ENCODE assay signal across 1 cellular context in the genomic region with DNA sequence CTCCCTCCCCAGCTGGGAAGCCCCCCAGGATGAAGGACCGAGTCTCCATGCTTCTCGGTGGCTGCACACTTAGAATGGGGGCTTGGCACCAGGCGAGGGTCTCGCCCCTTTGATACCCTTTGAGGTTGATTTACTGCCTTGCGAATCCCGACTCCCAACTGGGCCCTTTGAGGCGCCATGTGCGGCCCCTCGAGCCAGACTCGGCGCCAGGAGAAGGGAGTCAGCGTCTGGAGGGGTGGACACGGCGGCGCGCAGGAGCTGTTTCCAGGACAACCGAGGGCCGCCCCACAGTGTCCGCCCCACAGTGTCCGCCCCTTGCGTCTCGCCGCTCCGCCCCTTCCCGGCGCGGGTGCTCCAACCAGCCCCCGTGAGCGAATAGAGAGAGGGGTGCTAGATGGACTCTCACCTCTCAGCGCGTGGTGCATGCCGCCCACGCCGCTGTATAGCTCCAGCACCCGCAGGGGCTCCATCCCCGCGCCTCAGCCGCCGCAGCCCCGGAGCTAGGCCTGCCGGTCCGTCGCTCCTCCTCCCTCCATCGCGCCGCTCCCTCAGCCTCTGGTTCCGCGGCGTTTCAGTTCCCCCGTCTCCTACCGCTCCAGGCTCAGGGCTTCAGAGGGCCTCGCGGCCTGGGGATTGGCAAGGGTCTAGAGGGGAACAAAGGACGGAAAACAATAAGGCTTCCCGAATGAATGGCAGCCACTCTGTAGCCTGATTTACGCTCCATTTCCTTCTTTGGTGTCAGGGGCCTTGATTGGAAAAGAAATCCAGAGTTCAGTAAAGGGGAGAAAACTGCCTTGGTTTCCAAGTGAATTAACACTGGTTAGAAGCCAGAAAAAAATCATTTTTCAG.
A peak's percentile ranks its signal among the peaks of the same experiment; 100 is the strongest.
TF ChIP-seq lines count a peak whose summit lies in the region.

A gene with protein sequence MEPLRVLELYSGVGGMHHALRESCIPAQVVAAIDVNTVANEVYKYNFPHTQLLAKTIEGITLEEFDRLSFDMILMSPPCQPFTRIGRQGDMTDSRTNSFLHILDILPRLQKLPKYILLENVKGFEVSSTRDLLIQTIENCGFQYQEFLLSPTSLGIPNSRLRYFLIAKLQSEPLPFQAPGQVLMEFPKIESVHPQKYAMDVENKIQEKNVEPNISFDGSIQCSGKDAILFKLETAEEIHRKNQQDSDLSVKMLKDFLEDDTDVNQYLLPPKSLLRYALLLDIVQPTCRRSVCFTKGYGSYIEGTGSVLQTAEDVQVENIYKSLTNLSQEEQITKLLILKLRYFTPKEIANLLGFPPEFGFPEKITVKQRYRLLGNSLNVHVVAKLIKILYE (minus strand): TSS at position 508 of the 849 bp plus-strand sequence. CDS start 38 bp downstream, at position 470.

TF ChIP-seq in HepG2, 621 proteins besides CTCF, POLR2A, EP300 and RAD21 (continued from another document and continues in another):
- peak; percentile 90; the same call in 1 of the 2 replicates for TF ChIP-seq FOXC1 (CRISPR knock-in tag; IDR thresholded peaks at IDR 0.05; ENCODE audit: borderline replicate concordance)
- peak; percentile 84 for TF ChIP-seq GABPA (IDR thresholded peaks at IDR 0.05; ENCODE audit: low read depth, low read length)
- peak; percentile 89 for TF ChIP-seq GABPA (CRISPR knock-in tag; IDR thresholded peaks at IDR 0.05; ENCODE audit: low read depth)
- TF ChIP-seq, protein P1, sequence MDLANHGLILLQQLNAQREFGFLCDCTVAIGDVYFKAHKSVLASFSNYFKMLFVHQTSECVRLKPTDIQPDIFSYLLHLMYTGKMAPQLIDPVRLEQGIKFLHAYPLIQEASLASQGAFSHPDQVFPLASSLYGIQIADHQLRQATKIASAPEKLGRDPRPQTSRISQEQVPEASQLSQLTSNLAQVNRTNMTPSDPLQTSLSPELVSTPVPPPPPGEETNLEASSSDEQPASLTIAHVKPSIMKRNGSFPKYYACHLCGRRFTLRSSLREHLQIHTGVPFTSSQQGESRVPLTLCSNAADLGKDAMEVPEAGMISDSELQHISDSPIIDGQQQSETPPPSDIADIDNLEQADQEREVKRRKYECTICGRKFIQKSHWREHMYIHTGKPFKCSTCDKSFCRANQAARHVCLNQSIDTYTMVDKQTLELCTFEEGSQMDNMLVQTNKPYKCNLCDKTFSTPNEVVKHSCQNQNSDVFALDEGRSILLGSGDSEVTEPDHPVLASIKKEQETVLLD (CRISPR knock-in tag; IDR thresholded peaks at IDR 0.05; ENCODE audit: low read depth), result 0 out of 2 replicates have a peak, but pooled peaks have one; percentile 29
- TF ChIP-seq, protein P2, sequence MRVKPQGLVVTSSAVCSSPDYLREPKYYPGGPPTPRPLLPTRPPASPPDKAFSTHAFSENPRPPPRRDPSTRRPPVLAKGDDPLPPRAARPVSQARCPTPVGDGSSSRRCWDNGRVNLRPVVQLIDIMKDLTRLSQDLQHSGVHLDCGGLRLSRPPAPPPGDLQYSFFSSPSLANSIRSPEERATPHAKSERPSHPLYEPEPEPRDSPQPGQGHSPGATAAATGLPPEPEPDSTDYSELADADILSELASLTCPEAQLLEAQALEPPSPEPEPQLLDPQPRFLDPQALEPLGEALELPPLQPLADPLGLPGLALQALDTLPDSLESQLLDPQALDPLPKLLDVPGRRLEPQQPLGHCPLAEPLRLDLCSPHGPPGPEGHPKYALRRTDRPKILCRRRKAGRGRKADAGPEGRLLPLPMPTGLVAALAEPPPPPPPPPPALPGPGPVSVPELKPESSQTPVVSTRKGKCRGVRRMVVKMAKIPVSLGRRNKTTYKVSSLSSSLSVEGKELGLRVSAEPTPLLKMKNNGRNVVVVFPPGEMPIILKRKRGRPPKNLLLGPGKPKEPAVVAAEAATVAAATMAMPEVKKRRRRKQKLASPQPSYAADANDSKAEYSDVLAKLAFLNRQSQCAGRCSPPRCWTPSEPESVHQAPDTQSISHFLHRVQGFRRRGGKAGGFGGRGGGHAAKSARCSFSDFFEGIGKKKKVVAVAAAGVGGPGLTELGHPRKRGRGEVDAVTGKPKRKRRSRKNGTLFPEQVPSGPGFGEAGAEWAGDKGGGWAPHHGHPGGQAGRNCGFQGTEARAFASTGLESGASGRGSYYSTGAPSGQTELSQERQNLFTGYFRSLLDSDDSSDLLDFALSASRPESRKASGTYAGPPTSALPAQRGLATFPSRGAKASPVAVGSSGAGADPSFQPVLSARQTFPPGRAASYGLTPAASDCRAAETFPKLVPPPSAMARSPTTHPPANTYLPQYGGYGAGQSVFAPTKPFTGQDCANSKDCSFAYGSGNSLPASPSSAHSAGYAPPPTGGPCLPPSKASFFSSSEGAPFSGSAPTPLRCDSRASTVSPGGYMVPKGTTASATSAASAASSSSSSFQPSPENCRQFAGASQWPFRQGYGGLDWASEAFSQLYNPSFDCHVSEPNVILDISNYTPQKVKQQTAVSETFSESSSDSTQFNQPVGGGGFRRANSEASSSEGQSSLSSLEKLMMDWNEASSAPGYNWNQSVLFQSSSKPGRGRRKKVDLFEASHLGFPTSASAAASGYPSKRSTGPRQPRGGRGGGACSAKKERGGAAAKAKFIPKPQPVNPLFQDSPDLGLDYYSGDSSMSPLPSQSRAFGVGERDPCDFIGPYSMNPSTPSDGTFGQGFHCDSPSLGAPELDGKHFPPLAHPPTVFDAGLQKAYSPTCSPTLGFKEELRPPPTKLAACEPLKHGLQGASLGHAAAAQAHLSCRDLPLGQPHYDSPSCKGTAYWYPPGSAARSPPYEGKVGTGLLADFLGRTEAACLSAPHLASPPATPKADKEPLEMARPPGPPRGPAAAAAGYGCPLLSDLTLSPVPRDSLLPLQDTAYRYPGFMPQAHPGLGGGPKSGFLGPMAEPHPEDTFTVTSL (CRISPR knock-in tag; IDR thresholded peaks at IDR 0.05; ENCODE audit: borderline replicate concordance), result peak; percentile 54; the same call in 1 of the 2 replicates
- TF ChIP-seq, protein P3, sequence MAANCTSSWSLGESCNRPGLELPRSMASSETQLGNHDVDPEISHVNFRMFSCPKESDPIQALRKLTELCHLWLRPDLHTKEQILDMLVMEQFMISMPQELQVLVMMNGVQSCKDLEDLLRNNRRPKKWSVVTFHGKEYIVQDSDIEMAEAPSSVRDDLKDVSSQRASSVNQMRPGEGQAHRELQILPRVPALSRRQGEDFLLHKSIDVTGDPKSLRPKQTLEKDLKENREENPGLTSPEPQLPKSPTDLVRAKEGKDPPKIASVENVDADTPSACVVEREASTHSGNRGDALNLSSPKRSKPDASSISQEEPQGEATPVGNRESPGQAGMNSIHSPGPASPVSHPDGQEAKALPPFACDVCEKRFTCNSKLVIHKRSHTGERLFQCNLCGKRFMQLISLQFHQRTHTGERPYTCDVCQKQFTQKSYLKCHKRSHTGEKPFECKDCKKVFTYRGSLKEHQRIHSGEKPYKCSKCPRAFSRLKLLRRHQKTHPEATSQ (CRISPR knock-in tag; IDR thresholded peaks at IDR 0.05; ENCODE audit: borderline replicate concordance), result no peak; the same call in 1 of the 2 replicates
- TF ChIP-seq POGZ (CRISPR knock-in tag; IDR thresholded peaks at IDR 0.05), result peak; percentile 99
- TF ChIP-seq, protein P4, sequence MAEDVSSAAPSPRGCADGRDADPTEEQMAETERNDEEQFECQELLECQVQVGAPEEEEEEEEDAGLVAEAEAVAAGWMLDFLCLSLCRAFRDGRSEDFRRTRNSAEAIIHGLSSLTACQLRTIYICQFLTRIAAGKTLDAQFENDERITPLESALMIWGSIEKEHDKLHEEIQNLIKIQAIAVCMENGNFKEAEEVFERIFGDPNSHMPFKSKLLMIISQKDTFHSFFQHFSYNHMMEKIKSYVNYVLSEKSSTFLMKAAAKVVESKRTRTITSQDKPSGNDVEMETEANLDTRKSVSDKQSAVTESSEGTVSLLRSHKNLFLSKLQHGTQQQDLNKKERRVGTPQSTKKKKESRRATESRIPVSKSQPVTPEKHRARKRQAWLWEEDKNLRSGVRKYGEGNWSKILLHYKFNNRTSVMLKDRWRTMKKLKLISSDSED (CRISPR knock-in tag; IDR thresholded peaks at IDR 0.05), result no peak
- peak; percentile 77; the same call in 1 of the 2 replicates for TF ChIP-seq PITX1 (CRISPR knock-in tag; IDR thresholded peaks at IDR 0.05)
- peak; percentile 95 for TF ChIP-seq TAF1 (CRISPR knock-in tag; IDR thresholded peaks at IDR 0.05)
- TF ChIP-seq ZNF589 (CRISPR knock-in tag; conservative IDR thresholded peaks at IDR 0.05), result 0 out of 2 replicates have a peak, but pooled peaks have one; percentile 67
- no peak for TF ChIP-seq NBN (conservative IDR thresholded peaks at IDR 0.05)
- TF ChIP-seq FOXA3 (CRISPR knock-in tag; IDR thresholded peaks at IDR 0.05), result peak; percentile 66; the same call in 1 of the 2 replicates
- peak; percentile 80 for TF ChIP-seq PCBP1 (IDR thresholded peaks at IDR 0.05; ENCODE audit: borderline replicate concordance, low read depth, low read length)
- TF ChIP-seq, protein P5, sequence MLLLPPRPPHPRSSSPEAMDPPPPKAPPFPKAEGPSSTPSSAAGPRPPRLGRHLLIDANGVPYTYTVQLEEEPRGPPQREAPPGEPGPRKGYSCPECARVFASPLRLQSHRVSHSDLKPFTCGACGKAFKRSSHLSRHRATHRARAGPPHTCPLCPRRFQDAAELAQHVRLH (CRISPR knock-in tag; IDR thresholded peaks at IDR 0.05; ENCODE audit: borderline replicate concordance, low read depth), result peak; percentile 60
- TF ChIP-seq SAP130 (CRISPR knock-in tag; IDR thresholded peaks at IDR 0.05; ENCODE audit: low read depth), result peak; percentile 83
- TF ChIP-seq, protein P6, sequence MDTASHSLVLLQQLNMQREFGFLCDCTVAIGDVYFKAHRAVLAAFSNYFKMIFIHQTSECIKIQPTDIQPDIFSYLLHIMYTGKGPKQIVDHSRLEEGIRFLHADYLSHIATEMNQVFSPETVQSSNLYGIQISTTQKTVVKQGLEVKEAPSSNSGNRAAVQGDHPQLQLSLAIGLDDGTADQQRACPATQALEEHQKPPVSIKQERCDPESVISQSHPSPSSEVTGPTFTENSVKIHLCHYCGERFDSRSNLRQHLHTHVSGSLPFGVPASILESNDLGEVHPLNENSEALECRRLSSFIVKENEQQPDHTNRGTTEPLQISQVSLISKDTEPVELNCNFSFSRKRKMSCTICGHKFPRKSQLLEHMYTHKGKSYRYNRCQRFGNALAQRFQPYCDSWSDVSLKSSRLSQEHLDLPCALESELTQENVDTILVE (CRISPR knock-in tag; IDR thresholded peaks at IDR 0.05), result peak; percentile 84
- TF ChIP-seq, protein P7, sequence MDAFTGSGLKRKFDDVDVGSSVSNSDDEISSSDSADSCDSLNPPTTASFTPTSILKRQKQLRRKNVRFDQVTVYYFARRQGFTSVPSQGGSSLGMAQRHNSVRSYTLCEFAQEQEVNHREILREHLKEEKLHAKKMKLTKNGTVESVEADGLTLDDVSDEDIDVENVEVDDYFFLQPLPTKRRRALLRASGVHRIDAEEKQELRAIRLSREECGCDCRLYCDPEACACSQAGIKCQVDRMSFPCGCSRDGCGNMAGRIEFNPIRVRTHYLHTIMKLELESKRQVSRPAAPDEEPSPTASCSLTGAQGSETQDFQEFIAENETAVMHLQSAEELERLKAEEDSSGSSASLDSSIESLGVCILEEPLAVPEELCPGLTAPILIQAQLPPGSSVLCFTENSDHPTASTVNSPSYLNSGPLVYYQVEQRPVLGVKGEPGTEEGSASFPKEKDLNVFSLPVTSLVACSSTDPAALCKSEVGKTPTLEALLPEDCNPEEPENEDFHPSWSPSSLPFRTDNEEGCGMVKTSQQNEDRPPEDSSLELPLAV (CRISPR knock-in tag; conservative IDR thresholded peaks at IDR 0.05; ENCODE audit: low read depth), result no peak
- TF ChIP-seq, protein P8, sequence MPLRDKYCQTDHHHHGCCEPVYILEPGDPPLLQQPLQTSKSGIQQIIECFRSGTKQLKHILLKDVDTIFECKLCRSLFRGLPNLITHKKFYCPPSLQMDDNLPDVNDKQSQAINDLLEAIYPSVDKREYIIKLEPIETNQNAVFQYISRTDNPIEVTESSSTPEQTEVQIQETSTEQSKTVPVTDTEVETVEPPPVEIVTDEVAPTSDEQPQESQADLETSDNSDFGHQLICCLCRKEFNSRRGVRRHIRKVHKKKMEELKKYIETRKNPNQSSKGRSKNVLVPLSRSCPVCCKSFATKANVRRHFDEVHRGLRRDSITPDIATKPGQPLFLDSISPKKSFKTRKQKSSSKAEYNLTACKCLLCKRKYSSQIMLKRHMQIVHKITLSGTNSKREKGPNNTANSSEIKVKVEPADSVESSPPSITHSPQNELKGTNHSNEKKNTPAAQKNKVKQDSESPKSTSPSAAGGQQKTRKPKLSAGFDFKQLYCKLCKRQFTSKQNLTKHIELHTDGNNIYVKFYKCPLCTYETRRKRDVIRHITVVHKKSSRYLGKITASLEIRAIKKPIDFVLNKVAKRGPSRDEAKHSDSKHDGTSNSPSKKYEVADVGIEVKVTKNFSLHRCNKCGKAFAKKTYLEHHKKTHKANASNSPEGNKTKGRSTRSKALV (CRISPR knock-in tag; IDR thresholded peaks at IDR 0.05), result peak; percentile 59; the same call in 1 of the 2 replicates
- TF ChIP-seq PHF8 (CRISPR knock-in tag; IDR thresholded peaks at IDR 0.05), result peak; percentile 100
- TF ChIP-seq, protein P9, sequence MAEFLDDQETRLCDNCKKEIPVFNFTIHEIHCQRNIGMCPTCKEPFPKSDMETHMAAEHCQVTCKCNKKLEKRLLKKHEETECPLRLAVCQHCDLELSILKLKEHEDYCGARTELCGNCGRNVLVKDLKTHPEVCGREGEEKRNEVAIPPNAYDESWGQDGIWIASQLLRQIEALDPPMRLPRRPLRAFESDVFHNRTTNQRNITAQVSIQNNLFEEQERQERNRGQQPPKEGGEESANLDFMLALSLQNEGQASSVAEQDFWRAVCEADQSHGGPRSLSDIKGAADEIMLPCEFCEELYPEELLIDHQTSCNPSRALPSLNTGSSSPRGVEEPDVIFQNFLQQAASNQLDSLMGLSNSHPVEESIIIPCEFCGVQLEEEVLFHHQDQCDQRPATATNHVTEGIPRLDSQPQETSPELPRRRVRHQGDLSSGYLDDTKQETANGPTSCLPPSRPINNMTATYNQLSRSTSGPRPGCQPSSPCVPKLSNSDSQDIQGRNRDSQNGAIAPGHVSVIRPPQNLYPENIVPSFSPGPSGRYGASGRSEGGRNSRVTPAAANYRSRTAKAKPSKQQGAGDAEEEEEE (CRISPR knock-in tag; IDR thresholded peaks at IDR 0.05; ENCODE audit: borderline replicate concordance), result no peak
- TF ChIP-seq ZNF496 (CRISPR knock-in tag; IDR thresholded peaks at IDR 0.05; ENCODE audit: insufficient replicate concordance), result no peak
- TF ChIP-seq AKAP8 (CRISPR knock-in tag; IDR thresholded peaks at IDR 0.05), result 0 out of 2 replicates have a peak, but pooled peaks have one; percentile 24
- TF ChIP-seq ZNF570 (CRISPR knock-in tag; IDR thresholded peaks at IDR 0.05; ENCODE audit: borderline replicate concordance), result no peak
- TF ChIP-seq, protein P10, sequence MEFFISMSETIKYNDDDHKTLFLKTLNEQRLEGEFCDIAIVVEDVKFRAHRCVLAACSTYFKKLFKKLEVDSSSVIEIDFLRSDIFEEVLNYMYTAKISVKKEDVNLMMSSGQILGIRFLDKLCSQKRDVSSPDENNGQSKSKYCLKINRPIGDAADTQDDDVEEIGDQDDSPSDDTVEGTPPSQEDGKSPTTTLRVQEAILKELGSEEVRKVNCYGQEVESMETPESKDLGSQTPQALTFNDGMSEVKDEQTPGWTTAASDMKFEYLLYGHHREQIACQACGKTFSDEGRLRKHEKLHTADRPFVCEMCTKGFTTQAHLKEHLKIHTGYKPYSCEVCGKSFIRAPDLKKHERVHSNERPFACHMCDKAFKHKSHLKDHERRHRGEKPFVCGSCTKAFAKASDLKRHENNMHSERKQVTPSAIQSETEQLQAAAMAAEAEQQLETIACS (CRISPR knock-in tag; IDR thresholded peaks at IDR 0.05), result peak; percentile 11; the same call in 1 of the 2 replicates
- peak; percentile 53 for TF ChIP-seq POLR2G (IDR thresholded peaks at IDR 0.05; ENCODE audit: low read depth, low read length)
